ENCODE assay signal across 1 cellular context in genomic region chr20:23019403-23019802, GRCh38.
TF ChIP-seq lines count a peak whose summit lies in the region.

No MANE protein-coding gene starts in this region.

TF ChIP-seq in H1, 55 proteins besides CTCF, POLR2A, EP300 and RAD21:
- peak; percentile 30; the same call in 1 of the 2 replicates for TF ChIP-seq MAFK (IDR thresholded peaks at IDR 0.05; ENCODE audit: low read depth, low read length)
- TF ChIP-seq MAX (IDR thresholded peaks at IDR 0.05), result no peak
TF ChIP-seq in H1: peak in this region for 1.
